Comparison of ENCODE assay signal across 16 cellular contexts in genomic region chr7:158126661-158127060, GRCh38.
"Had no signal": no experiment of that assay in that cellular context is flagged by ENCODE, and none has a peak within 500 bp of the region (broad histone marks: within the 10 kb centered on the region; RNA-seq: fewer than 3 reads in every experiment).

No MANE protein-coding gene starts in this region.

- H3K9me3 ChIP-seq: mucosa of descending colon had no signal

- DNase-seq: cortex of kidney; effector CD8-positive, alpha-beta T cell; foreskin melanocyte; head of caudate nucleus; hippocampal formation; kidney glomerular epithelial cell; mammary epithelial cell; mucosa of descending colon; naive thymus-derived CD8-positive, alpha-beta T cell; small intestine; stimulated activated CD4-positive, alpha-beta T cell treated with anti-CD3 and anti-CD28 coated beads, Interleukin-2, amount 100 ng/mL, for 48 hours; stimulated activated naive CD4-positive, alpha-beta T cell treated with Interleukin-2 at 50 U/mL for 16 hours had no signal

- H3K36me3 ChIP-seq: neutrophil, tibial artery had no signal

- H3K27me3 ChIP-seq: dorsolateral prefrontal cortex, neutrophil, tibial artery had no signal

- ATAC-seq: mucosa of descending colon; naive thymus-derived CD8-positive, alpha-beta T cell; sciatic nerve had no signal

- H3K27ac ChIP-seq: dorsolateral prefrontal cortex, neutrophil, tibial artery had no signal

- FAIRE-seq: small intestine had no signal

- H3K4me1 ChIP-seq: tibial artery had no signal

- H3K4me3 ChIP-seq: mucosa of descending colon, tibial artery had no signal
